ENCODE assay signal across 25 cellular contexts in genomic region chr15:96220657-96221056, GRCh38.
"Had no signal": no experiment of that assay in that cellular context is flagged by ENCODE, and none has a peak within 500 bp of the region (broad histone marks: within the 10 kb centered on the region; RNA-seq: fewer than 3 reads in every experiment).

No MANE protein-coding gene starts in this region.

- H3K9me3 ChIP-seq: esophagus squamous epithelium, gastrocnemius medialis, heart right ventricle, left lung, lower lobe of right lung, mucosa of descending colon had no signal

- ATAC-seq: effector memory CD8-positive, alpha-beta T cell; esophagus mucosa; gastrocnemius medialis; heart right ventricle; left cardiac atrium; left lung; left ventricle myocardium superior; lower lobe of right lung; mucosa of descending colon; naive thymus-derived CD8-positive, alpha-beta T cell had no signal

- H3K4me1 ChIP-seq: gastrocnemius medialis, heart right ventricle, left lung, lower lobe of right lung had no signal

- H3K36me3 ChIP-seq: esophagus squamous epithelium, gastrocnemius medialis, heart right ventricle, left lung, lower lobe of right lung had no signal

- FAIRE-seq: endometrium, islet of Langerhans, keratinocyte had no signal

- H3K4me3 ChIP-seq: esophagus squamous epithelium, gastrocnemius medialis, heart right ventricle, left lung, lower lobe of right lung, mucosa of descending colon had no signal

- DNase-seq: cortex of kidney; effector CD8-positive, alpha-beta T cell; effector memory CD8-positive, alpha-beta T cell; endodermal cell; erythroblast; esophagus squamous epithelium; foreskin melanocyte; gastrocnemius medialis; glutamatergic neuron; head of caudate nucleus; heart right ventricle; hippocampal formation; left cardiac atrium; left lung; left ventricle myocardium superior; lower lobe of right lung; mesenchymal stem cell; mucosa of descending colon; naive B cell; naive thymus-derived CD8-positive, alpha-beta T cell had no signal

- H3K27me3 ChIP-seq: gastrocnemius medialis, heart right ventricle, left lung had no signal

- H3K27ac ChIP-seq: epithelial cell of prostate, esophagus squamous epithelium, gastrocnemius medialis, heart right ventricle, left lung, lower lobe of right lung had no signal
